Comparison of ENCODE assay signal across 8 cellular contexts in the genomic region with DNA sequence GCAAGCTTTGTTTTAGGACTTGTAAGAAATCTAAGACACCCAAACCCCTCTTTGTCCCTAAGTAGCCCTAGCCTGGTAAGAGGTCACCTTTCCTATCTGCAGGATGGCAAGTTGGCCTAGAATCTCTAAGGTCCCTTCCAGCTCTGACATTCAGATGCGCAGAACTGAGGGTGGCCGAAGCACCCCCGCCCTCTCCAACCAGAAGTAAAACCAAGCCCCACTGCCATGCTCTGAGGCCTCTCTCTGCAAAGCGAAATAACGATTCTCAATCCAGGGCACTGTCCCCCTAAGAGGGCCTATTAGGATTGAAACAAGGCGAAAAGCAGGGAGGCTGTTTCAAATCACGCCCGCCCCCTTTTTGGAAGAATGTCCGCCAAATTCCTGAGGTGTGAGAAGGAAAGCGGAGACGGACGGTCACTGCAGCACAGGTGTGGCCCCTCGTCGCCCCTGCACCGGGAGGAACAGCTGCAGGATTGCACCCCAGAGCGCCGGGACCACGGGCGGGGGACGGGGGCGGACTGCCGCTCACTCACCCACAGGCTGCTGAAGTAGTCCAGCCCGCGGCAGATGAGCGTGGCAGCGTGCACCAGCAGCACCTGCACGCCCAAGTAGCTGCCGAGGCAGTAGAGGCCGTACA. TPM values are rescaled to one million over a fixed set of nuclear protein-coding genes. Genes with fewer than 3 reads are reported as not detected.
DNase-seq lines count a peak whose midpoint lies in the region; ATAC-seq, FAIRE-seq and TF ChIP-seq lines count a peak whose summit lies in the region.

No MANE protein-coding gene starts in this region.

- H3K9me3 ChIP-seq in WERI-Rb-1 (ENCODE audit: severe bottlenecking) (no peaks in the 10 kb centered on the region), osteoblast (ENCODE audit: low read depth, low read length) (no peaks in the 10 kb centered on the region)

- H3K27ac Mint-ChIP-seq in activated CD8-positive, alpha-beta memory T cell treated with anti-CD3 and anti-CD28 coated beads, Interleukin-2, amount 10 ng/mL, durations not matched to agents 7 days and 5 days, result peak overlapping the region; percentile 85

- peak overlapping the region; percentile 83 for H3K4me2 ChIP-seq in osteoblast (ENCODE audit: insufficient read depth, low read length)

- H2AFZ ChIP-seq in osteoblast (ENCODE audit: low read length), result peak overlapping the region; percentile 83

- CTCF ChIA-PET in activated CD8-positive, alpha-beta memory T cell treated with anti-CD3 and anti-CD28 coated beads, Interleukin-2, amount 10 ng/mL, durations not matched to agents 7 days and 5 days (lab: Charles Lee), result interaction anchor here (1.0 to 1.9 kb wide), 4 partner anchors 15 to 291 kb away, joined by 3 to 6 read pairs (median 3); no protein-coding TSS in a partner anchor

- H3K36me3 ChIP-seq in WERI-Rb-1, result peaks cover 25% of the 10 kb centered on the region
- H3K36me3 ChIP-seq in osteoblast (ENCODE audit: insufficient read depth, low read length), result no peaks in the 10 kb centered on the region

- no peaks in the 10 kb centered on the region for H3K27me3 Mint-ChIP-seq in activated CD8-positive, alpha-beta memory T cell treated with anti-CD3 and anti-CD28 coated beads, Interleukin-2, amount 10 ng/mL, durations not matched to agents 7 days and 5 days

- H3K4me1 Mint-ChIP-seq in activated CD8-positive, alpha-beta memory T cell treated with anti-CD3 and anti-CD28 coated beads, Interleukin-2, amount 10 ng/mL, durations not matched to agents 7 days and 5 days, result peaks cover 53% of the 10 kb centered on the region

- H3K27me3 ChIP-seq in WERI-Rb-1 (ENCODE audit: insufficient read depth, low read depth, severe bottlenecking) (no peaks in the 10 kb centered on the region), osteoblast (ENCODE audit: insufficient read depth, low read length) (no peaks in the 10 kb centered on the region)

- H3K9me3 Mint-ChIP-seq in activated CD8-positive, alpha-beta memory T cell treated with anti-CD3 and anti-CD28 coated beads, Interleukin-2, amount 10 ng/mL, durations not matched to agents 7 days and 5 days (ENCODE audit: low read depth), result no peaks in the 10 kb centered on the region

- H3K27ac ChIP-seq in WERI-Rb-1, result peak overlapping the region; percentile 78
- peak overlapping the region; percentile 67 for H3K27ac ChIP-seq in osteoblast (ENCODE audit: low read depth, low read length)

- H3K36me3 Mint-ChIP-seq in activated CD8-positive, alpha-beta memory T cell treated with anti-CD3 and anti-CD28 coated beads, Interleukin-2, amount 10 ng/mL, durations not matched to agents 7 days and 5 days, result peaks cover 28% of the 10 kb centered on the region

- peak; percentile 46 for DNase-seq in activated CD8-positive, alpha-beta memory T cell treated with anti-CD3 and anti-CD28 coated beads, Interleukin-2, amount 10 ng/mL, durations not matched to agents 7 days and 5 days
- no peak for DNase-seq in activated CD8-positive, alpha-beta memory T cell treated with anti-CD3 and anti-CD28 coated beads for 24 hours
- DNase-seq in WERI-Rb-1 (peak; percentile 40), foreskin fibroblast (no peak), osteoblast (ENCODE audit: insufficient read length, low spot score, missing footprints) (peak; percentile 38), NCI-H2081 treated with DMSO at 0.1 percent for 48 hours (lab: John Stamatoyannopoulos, UW) (no peak), NK-92 (lab: John Stamatoyannopoulos, UW; ENCODE audit: unreplicated experiment) (no peak), HTR-8/SVneo (ENCODE audit: insufficient read length, low spot score) (no peak)

- H3K4me3 ChIP-seq in WERI-Rb-1 (ENCODE audit: low read depth, low read length), result peak overlapping the region; percentile 77
- H3K4me3 ChIP-seq in foreskin fibroblast (ENCODE audit: low read depth in 1 of 2, low read length in 2 of 2), result peak overlapping the region; percentile 59 to 83
- peak overlapping the region; percentile 81 for H3K4me3 ChIP-seq in osteoblast (ENCODE audit: insufficient read depth, low read length)

- H3K4me3 Mint-ChIP-seq in activated CD8-positive, alpha-beta memory T cell treated with anti-CD3 and anti-CD28 coated beads, Interleukin-2, amount 10 ng/mL, durations not matched to agents 7 days and 5 days, result peak overlapping the region; percentile 92

- TF ChIP-seq CTCF in WERI-Rb-1 (IDR thresholded peaks at IDR 0.05; ENCODE audit: low read depth, low read length) (no peak), foreskin fibroblast (IDR thresholded peaks at IDR 0.05; ENCODE audit: low read depth, low read length) (no peak), osteoblast (IDR thresholded peaks at IDR 0.05; ENCODE audit: extremely low read depth, low read depth, low read length) (no peak)

- no peak for FAIRE-seq in HTR-8/SVneo (lab: Jason Lieb, UNC)

- no peak for ATAC-seq in activated CD8-positive, alpha-beta memory T cell treated with anti-CD3 and anti-CD28 coated beads, Interleukin-2, amount 10 ng/mL, durations not matched to agents 7 days and 5 days

- peaks cover 55% of the 10 kb centered on the region for H3K79me2 ChIP-seq in osteoblast (ENCODE audit: insufficient read depth, low read length)

- peaks cover 30% of the 10 kb centered on the region for H4K20me1 ChIP-seq in osteoblast (ENCODE audit: insufficient read depth, low read length)

- peaks cover 43% of the 10 kb centered on the region for H3K4me1 ChIP-seq in osteoblast (ENCODE audit: insufficient read depth, low read length)

RNA-seq across cellular contexts. Expression of a gene that starts 0.8 kb away (rescaled TPM):
- total RNA-seq in activated CD8-positive, alpha-beta memory T cell treated with anti-CD3 and anti-CD28 coated beads, Interleukin-2, amount 10 ng/mL, durations not matched to agents 7 days and 5 days, result 10 to 100 TPM; 25.9 to 39.2 TPM
- total RNA-seq in osteoblast, result 45.2 and 46.9 TPM in 2 replicates

RNA-seq across cellular contexts. Expression of a gene that starts 48.1 kb away (rescaled TPM):
- not detected for total RNA-seq in activated CD8-positive, alpha-beta memory T cell treated with anti-CD3 and anti-CD28 coated beads, Interleukin-2, amount 10 ng/mL, durations not matched to agents 7 days and 5 days
- 0.29 and 0.36 TPM in 2 replicates for total RNA-seq in osteoblast

Comparison
In these comparisons a context has a peak if more than half of its experiments do, and no peak if none do; other contexts are left out.
1. DNase-seq: peak in activated CD8-positive, alpha-beta memory T cell treated with anti-CD3 and anti-CD28 coated beads, Interleukin-2, amount 10 ng/mL, durations not matched to agents 7 days and 5 days (single experiment), WERI-Rb-1 (single experiment) and osteoblast (single experiment); none in activated CD8-positive, alpha-beta memory T cell treated with anti-CD3 and anti-CD28 coated beads for 24 hours (single experiment), foreskin fibroblast (0 of 2), NCI-H2081 treated with DMSO at 0.1 percent for 48 hours (single experiment), NK-92 (single experiment) and HTR-8/SVneo (single experiment).
2. Peak in every context shown above with its lines, with median percentiles within 50 percentile points of each other: H3K4me3 ChIP-seq.